Comparison of ENCODE assay signal across 13 cellular contexts in the genomic region with DNA sequence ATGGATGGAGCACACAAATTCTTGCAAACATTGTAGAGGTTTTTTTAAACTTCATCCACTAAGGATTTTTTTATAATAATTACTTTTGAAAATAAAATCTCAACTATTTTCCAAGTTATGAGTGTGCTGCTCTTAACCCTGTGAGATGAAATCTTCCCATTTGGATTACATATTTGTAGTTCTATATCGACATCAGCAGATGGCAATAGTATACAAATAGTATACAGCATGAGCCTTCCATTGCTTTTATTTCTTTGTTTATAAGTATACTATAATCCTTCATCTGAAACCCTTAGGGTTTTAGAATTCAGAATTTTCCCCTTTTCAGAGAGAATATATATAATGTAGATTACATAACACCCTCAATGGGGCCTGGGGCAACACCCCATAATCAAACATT.
DNase-seq lines count a peak whose midpoint lies in the region; ATAC-seq and TF ChIP-seq lines count a peak whose summit lies in the region.
"Had no signal": no experiment of that assay in that cellular context is flagged by ENCODE, and none has a peak within 500 bp of the region (broad histone marks: within the 10 kb centered on the region; RNA-seq: fewer than 3 reads in every experiment).

No MANE protein-coding gene starts in this region.

- CTCF ChIA-PET in Panc1 (lab: Charles Lee), result no interaction called here

- BruUV-seq in Panc1 (replicated peaks; lab: Mats Ljungman, UMichigan), result no TSS peak

- peaks cover 13% of the 10 kb centered on the region for H3K36me3 ChIP-seq in Panc1 (ENCODE audit: control insufficient read depth, insufficient read depth, low read length)
- H3K36me3 ChIP-seq: uterus had no signal

- TF ChIP-seq CTCF in Panc1 (IDR thresholded peaks at IDR 0.05), result peak; percentile 13; the same call in 1 of the 2 replicates

- H3K4me3 ChIP-seq in Panc1 (ENCODE audit: low read depth in 2 of 2, low read length in 2 of 2), result no peak overlapping the region
- H3K4me3 ChIP-seq: Peyer's patch, skin epidermis, uterus had no signal

- H3K9me3 ChIP-seq in Panc1 (ENCODE audit: control insufficient read depth, insufficient read depth, low read depth, low read length), result no peaks in the 10 kb centered on the region
- H3K9me3 ChIP-seq: Caco-2, Peyer's patch, uterus had no signal

- H3K4me1 ChIP-seq in Panc1 (ENCODE audit: control insufficient read depth, insufficient read depth, low read length), result no peaks in the 10 kb centered on the region
- H3K4me1 ChIP-seq: Caco-2, Peyer's patch, uterus had no signal

- intact Hi-C loops in Panc1 (cut with micrococcal nuclease; ENCODE audit: unreplicated experiment), result loop anchor here (2.0 kb wide), 1 partner anchor 72 kb away; no protein-coding TSS in a partner anchor

- POLR2A ChIA-PET in Panc1 (lab: Charles Lee), result interaction anchor here (0.5 kb wide), 1 partner anchor 14 kb away, joined by 3 read pairs; no protein-coding TSS in a partner anchor

- in situ Hi-C loops in Panc1 (cut with HindIII; ENCODE audit: low pct_unique_long_range_greater_than_20kb, low sequenced_read_pairs), result no loop called here

- DNase-seq in AG08395 (ENCODE audit: low spot score), result peak; percentile 18
- DNase-seq in EH (ENCODE audit: low read depth), result peak; percentile 16
- DNase-seq in Panc1 (ENCODE audit: low read depth, low spot score), result no peak
- DNase-seq in globus pallidus (ENCODE audit: low spot score), result peak; percentile 13
- no peak for DNase-seq in NCI-H510A treated with DMSO at 0.1 percent for 48 hours (lab: John Stamatoyannopoulos, UW)
- no peak for DNase-seq in NCI-H446 treated with DMSO at 0.1 percent for 48 hours (lab: John Stamatoyannopoulos, UW)
- no peak for DNase-seq in SHP77 (lab: John Stamatoyannopoulos, UW)
- DNase-seq in amygdala (lab: John Stamatoyannopoulos, UW), result no peak
- DNase-seq: activated T-cell treated with anti-CD3 and anti-CD28 coated beads for 4 hours, Caco-2, Peyer's patch, uterus had no signal

- no peak for ATAC-seq in Panc1

- H3K27ac ChIP-seq in Panc1 (ENCODE audit: low read length), result no peak overlapping the region
- H3K27ac ChIP-seq: Peyer's patch, skin epidermis, uterus had no signal

- no peaks in the 10 kb centered on the region for H3K27me3 ChIP-seq in Panc1 (ENCODE audit: control insufficient read depth, insufficient read depth, low read length)
- H3K27me3 ChIP-seq: Peyer's patch, uterus had no signal

Comparison
In these comparisons a context has a peak if more than half of its experiments do, and no peak if none do; other contexts are left out.
1. DNase-seq: peak in AG08395 (single experiment), EH (single experiment) and globus pallidus (single experiment); none in Panc1 (single experiment), NCI-H510A treated with DMSO at 0.1 percent for 48 hours (single experiment), NCI-H446 treated with DMSO at 0.1 percent for 48 hours (single experiment), SHP77 (0 of 2) and amygdala (0 of 56).